ENCODE assay signal across 22 cellular contexts in genomic region chr14:94523265-94523664, GRCh38. TPM values are rescaled to one million over a fixed set of nuclear protein-coding genes. Genes with fewer than 3 reads are reported as not detected.
"Had no signal": no experiment of that assay in that cellular context is flagged by ENCODE, and none has a peak within 500 bp of the region (broad histone marks: within the 10 kb centered on the region; RNA-seq: fewer than 3 reads in every experiment).

No MANE protein-coding gene starts in this region.

- H3K4me3 ChIP-seq: SJSA1, SK-N-MC had no signal

- H3K9me3 ChIP-seq: SJSA1 had no signal

- H3K4me1 ChIP-seq: SJSA1 had no signal

- DNase-seq: KBM-7, NCI-H1092, NCI-H1105 treated with DMSO at 0.1 percent for 48 hours, NCI-H1417 treated with DMSO at 0.1 percent for 48 hours, NCI-H146, NCI-H1694 treated with DMSO at 0.1 percent for 48 hours, NCI-H1930, NCI-H2081, NCI-H2107, NCI-H2227 treated with DMSO at 0.1 percent for 48 hours, NCI-H524, NCI-H526 treated with DMSO at 0.1 percent for 48 hours, NCI-H748 treated with DMSO at 0.1 percent for 48 hours, Right ventricle myocardium superior, RPMI8226, SIG-M5 had no signal

- H3K27me3 ChIP-seq: SJSA1 had no signal

- H3K36me3 ChIP-seq: SJSA1 had no signal

- H3K27ac ChIP-seq: HL-60, SJSA1, SK-N-MC had no signal

RNA-seq across cellular contexts. Expression of gene SERPINA12, which starts 14.0 kb away (rescaled TPM):
- total RNA-seq: LHCN-M2, MCF 10A, NCI-H460, Right ventricle myocardium superior, SJSA1 had no signal

RNA-seq across cellular contexts. Expression of gene SERPINA4, which starts 38.0 kb away (rescaled TPM):
- total RNA-seq: LHCN-M2, MCF 10A, NCI-H460, Right ventricle myocardium superior, SJSA1 had no signal

RNA-seq across cellular contexts. Expression of gene SERPINA9, which starts 47.3 kb away (rescaled TPM):
- total RNA-seq: LHCN-M2, MCF 10A, NCI-H460, Right ventricle myocardium superior, SJSA1 had no signal
